In the genomic region with DNA sequence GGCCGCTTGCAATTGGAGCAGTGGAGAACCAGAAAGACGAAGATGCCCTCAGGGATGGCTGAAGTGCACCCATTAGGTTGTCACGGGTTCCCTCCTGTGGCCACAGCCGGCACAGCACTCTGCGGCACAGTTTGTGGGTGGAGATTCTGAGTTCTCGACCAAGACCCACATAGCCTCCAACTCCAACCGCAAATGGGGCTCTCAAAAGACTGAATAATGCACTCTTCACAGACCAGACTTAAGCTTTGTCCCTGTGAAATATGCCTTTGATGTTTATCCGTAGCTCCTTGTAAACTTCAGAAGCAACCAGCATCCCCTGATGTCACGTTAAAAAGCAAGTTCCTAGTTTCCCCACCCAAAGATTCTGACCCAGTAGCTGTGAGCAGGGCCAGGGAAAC, we compare ENCODE assay signal across 1 cellular context.
TF ChIP-seq lines count a peak whose summit lies in the region.

No MANE protein-coding gene starts in this region.

TF ChIP-seq in GM12878, 131 proteins besides CTCF, POLR2A, EP300 and RAD21 (continued from another document):
- TF ChIP-seq, protein P1, sequence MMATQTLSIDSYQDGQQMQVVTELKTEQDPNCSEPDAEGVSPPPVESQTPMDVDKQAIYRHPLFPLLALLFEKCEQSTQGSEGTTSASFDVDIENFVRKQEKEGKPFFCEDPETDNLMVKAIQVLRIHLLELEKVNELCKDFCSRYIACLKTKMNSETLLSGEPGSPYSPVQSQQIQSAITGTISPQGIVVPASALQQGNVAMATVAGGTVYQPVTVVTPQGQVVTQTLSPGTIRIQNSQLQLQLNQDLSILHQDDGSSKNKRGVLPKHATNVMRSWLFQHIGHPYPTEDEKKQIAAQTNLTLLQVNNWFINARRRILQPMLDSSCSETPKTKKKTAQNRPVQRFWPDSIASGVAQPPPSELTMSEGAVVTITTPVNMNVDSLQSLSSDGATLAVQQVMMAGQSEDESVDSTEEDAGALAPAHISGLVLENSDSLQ (IDR thresholded peaks at IDR 0.05), result no peak
- TF ChIP-seq SP1 (IDR thresholded peaks at IDR 0.05; ENCODE audit: low read depth, low read length) (no peak), MYB (IDR thresholded peaks at IDR 0.05; ENCODE audit: borderline replicate concordance, low read depth, low read length) (no peak), YY1 (IDR thresholded peaks at IDR 0.05; ENCODE audit: low read depth, low read length) (peak; percentile 74; the same call in 1 of the 2 replicates), PAX8 (IDR thresholded peaks at IDR 0.05) (no peak), BHLHE40 (IDR thresholded peaks at IDR 0.05; ENCODE audit: borderline replicate concordance in 1 of 2, low read depth in 2 of 2, low read length in 1 of 2) (0 out of 4 replicates have a peak, but pooled peaks of 1 of the 2 experiments have one; percentile 11), NR2C2 (IDR thresholded peaks at IDR 0.05; ENCODE audit: borderline replicate concordance, control insufficient read depth, insufficient read length, low read depth) (no peak), SMC3 (IDR thresholded peaks at IDR 0.05; ENCODE audit: borderline replicate concordance, low read length) (peak; percentile 97), HDAC6 (IDR thresholded peaks at IDR 0.05; ENCODE audit: unreplicated experiment) (no peak), RUNX3 (IDR thresholded peaks at IDR 0.05; ENCODE audit: low read length) (peak; percentile 74)
- TF ChIP-seq, protein P2, sequence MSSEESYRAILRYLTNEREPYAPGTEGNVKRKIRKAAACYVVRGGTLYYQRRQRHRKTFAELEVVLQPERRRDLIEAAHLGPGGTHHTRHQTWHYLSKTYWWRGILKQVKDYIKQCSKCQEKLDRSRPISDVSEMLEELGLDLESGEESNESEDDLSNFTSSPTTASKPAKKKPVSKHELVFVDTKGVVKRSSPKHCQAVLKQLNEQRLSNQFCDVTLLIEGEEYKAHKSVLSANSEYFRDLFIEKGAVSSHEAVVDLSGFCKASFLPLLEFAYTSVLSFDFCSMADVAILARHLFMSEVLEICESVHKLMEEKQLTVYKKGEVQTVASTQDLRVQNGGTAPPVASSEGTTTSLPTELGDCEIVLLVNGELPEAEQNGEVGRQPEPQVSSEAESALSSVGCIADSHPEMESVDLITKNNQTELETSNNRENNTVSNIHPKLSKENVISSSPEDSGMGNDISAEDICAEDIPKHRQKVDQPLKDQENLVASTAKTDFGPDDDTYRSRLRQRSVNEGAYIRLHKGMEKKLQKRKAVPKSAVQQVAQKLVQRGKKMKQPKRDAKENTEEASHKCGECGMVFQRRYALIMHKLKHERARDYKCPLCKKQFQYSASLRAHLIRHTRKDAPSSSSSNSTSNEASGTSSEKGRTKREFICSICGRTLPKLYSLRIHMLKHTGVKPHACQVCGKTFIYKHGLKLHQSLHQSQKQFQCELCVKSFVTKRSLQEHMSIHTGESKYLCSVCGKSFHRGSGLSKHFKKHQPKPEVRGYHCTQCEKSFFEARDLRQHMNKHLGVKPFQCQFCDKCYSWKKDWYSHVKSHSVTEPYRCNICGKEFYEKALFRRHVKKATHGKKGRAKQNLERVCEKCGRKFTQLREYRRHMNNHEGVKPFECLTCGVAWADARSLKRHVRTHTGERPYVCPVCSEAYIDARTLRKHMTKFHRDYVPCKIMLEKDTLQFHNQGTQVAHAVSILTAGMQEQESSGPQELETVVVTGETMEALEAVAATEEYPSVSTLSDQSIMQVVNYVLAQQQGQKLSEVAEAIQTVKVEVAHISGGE (CRISPR knock-in tag; IDR thresholded peaks at IDR 0.05), result no peak
